Comparison of ENCODE assay signal across 17 cellular contexts in genomic region chr6:30598912-30599624, GRCh38. TPM values are rescaled to one million over a fixed set of nuclear protein-coding genes. Genes with fewer than 3 reads are reported as not detected.
DNase-seq lines count a peak whose midpoint lies in the region; ATAC-seq and TF ChIP-seq lines count a peak whose summit lies in the region.
"Had no signal": no experiment of that assay in that cellular context is flagged by ENCODE, and none has a peak within 500 bp of the region (broad histone marks: within the 10 kb centered on the region; RNA-seq: fewer than 3 reads in every experiment).

No MANE protein-coding gene starts in this region.

- peaks cover 56% of the 10 kb centered on the region for H3K4me1 ChIP-seq in BLaER1
- peaks cover 3 to 5% of the 10 kb centered on the region in 2 donors for H3K4me1 ChIP-seq in naive thymus-derived CD4-positive, alpha-beta T cell (ENCODE audit: control insufficient read depth in 2 of 2, insufficient read depth in 2 of 2, low read length in 2 of 2)
- H3K4me1 ChIP-seq in Peyer's patch = no peaks in the 10 kb centered on the region
- H3K4me1 ChIP-seq: colonic mucosa, gastrocnemius medialis, uterus had no signal

- H3K27ac ChIP-seq in BLaER1 (peak overlapping the region; percentile 76), Peyer's patch (no peak overlapping the region)
- H3K27ac ChIP-seq in naive thymus-derived CD4-positive, alpha-beta T cell (ENCODE audit: low read depth, low read length) = peak overlapping the region; percentile 39
- H3K27ac ChIP-seq: colonic mucosa, gastrocnemius medialis, uterus had no signal

- H3K4me3 ChIP-seq in BLaER1 (no peak overlapping the region), Peyer's patch (no peak overlapping the region)
- no peak overlapping the region for H3K4me3 ChIP-seq in naive thymus-derived CD4-positive, alpha-beta T cell (ENCODE audit: low read length)
- H3K4me3 ChIP-seq: colonic mucosa, gastrocnemius medialis, mucosa of descending colon, uterus had no signal

- intact Hi-C loops in naive thymus-derived CD4-positive, alpha-beta T cell (cut with micrococcal nuclease) = no loop called here

- DNase-seq in naive thymus-derived CD4-positive, alpha-beta T cell = no peak
- DNase-seq in COLO668 (lab: John Stamatoyannopoulos, UW; ENCODE audit: unreplicated experiment) (no peak), middle frontal gyrus (ENCODE audit: extremely low spot score, low spot score) (no peak), Peyer's patch (no peak)
- DNase-seq: activated CD4-positive, alpha-beta T cell treated with anti-CD3 and anti-CD28 coated beads for 4 hours; colonic mucosa; EL; gastrocnemius medialis; mucosa of descending colon; NCI-H1092 treated with DMSO at 0.1 percent for 48 hours; NCI-H2081 treated with DMSO at 0.1 percent for 48 hours; NCI-H510A treated with DMSO at 0.1 percent for 48 hours; stimulated activated CD4-positive, alpha-beta T cell treated with anti-CD3 and anti-CD28 coated beads, Interleukin-2, amount 100 ng/mL, for 24 hours; uterus had no signal

- H3K9me3 ChIP-seq in BLaER1 = no peaks in the 10 kb centered on the region
- no peaks in the 10 kb centered on the region for H3K9me3 ChIP-seq in naive thymus-derived CD4-positive, alpha-beta T cell (ENCODE audit: control insufficient read depth in 2 of 3, low read length in 3 of 3)
- no peaks in the 10 kb centered on the region for H3K9me3 ChIP-seq in Peyer's patch
- H3K9me3 ChIP-seq: colonic mucosa, gastrocnemius medialis, mucosa of descending colon, uterus had no signal

- H3K36me3 Mint-ChIP-seq in brain = peaks cover 41% of the 10 kb centered on the region
- H3K36me3 Mint-ChIP-seq in naive thymus-derived CD4-positive, alpha-beta T cell = peaks cover 15 to 31% (median 18%) of the 10 kb centered on the region in 5 donors

- CTCF ChIA-PET in naive thymus-derived CD4-positive, alpha-beta T cell (lab: Charles Lee) = interaction anchor here (0.6 to 10.4 kb wide), 12 partner anchors 11 to 387 kb away, joined by 3 to 128 read pairs (median 4); partner anchors contain the start of gene MDC1

- POLR2A ChIA-PET in naive thymus-derived CD4-positive, alpha-beta T cell (lab: Charles Lee) = interaction anchor here (0.7 to 11.1 kb wide), 12 partner anchors 9 to 1995 kb away, joined by 3 to 189 read pairs (median 4); partner anchors contain the start of gene MRPS18B

- ATAC-seq in naive thymus-derived CD4-positive, alpha-beta T cell = no peak
- ATAC-seq: gastrocnemius medialis, mucosa of descending colon had no signal

- H4K20me1 ChIP-seq in BLaER1 = peaks cover 45% of the 10 kb centered on the region

- TF ChIP-seq CTCF in brain (conservative IDR thresholded peaks at IDR 0.05) (no peak), Peyer's patch (IDR thresholded peaks at IDR 0.05) (no peak)

- H3K4me1 Mint-ChIP-seq in brain = no peaks in the 10 kb centered on the region
- peaks cover 16 to 38% (median 24%) of the 10 kb centered on the region in 7 donors for H3K4me1 Mint-ChIP-seq in naive thymus-derived CD4-positive, alpha-beta T cell

- H3K27me3 Mint-ChIP-seq in brain = no peaks in the 10 kb centered on the region
- H3K27me3 Mint-ChIP-seq in naive thymus-derived CD4-positive, alpha-beta T cell = no peaks in the 10 kb centered on the region

- H3K9ac ChIP-seq in BLaER1 = no peak overlapping the region

- TF ChIP-seq POLR2A in GM18526 (IDR thresholded peaks at IDR 0.05; ENCODE audit: extremely low read depth, insufficient read length) (peak; percentile 10), Peyer's patch (IDR thresholded peaks at IDR 0.05) (no peak)

- H3K36me3 ChIP-seq in BLaER1 (peaks cover 90% of the 10 kb centered on the region), Peyer's patch (peaks cover 0 to 47% (median 2%) of the 10 kb centered on the region in 3 donors)
- peaks cover 19 to 50% (median 21%) of the 10 kb centered on the region in 3 experiments for H3K36me3 ChIP-seq in naive thymus-derived CD4-positive, alpha-beta T cell (ENCODE audit: control insufficient read depth in 2 of 3, insufficient read depth in 3 of 3, low read length in 3 of 3)
- H3K36me3 ChIP-seq: uterus had no signal

- H3K4me2 ChIP-seq in BLaER1 = no peak overlapping the region

- H3K9me3 Mint-ChIP-seq in brain = no peaks in the 10 kb centered on the region
- H3K9me3 Mint-ChIP-seq in naive thymus-derived CD4-positive, alpha-beta T cell = no peaks in the 10 kb centered on the region

- H3K27ac Mint-ChIP-seq in brain = peak overlapping the region in 3 of 5 experiments; percentile 39 to 93 (median 68)
- H3K27ac Mint-ChIP-seq in naive thymus-derived CD4-positive, alpha-beta T cell = peak overlapping the region in 6 of 9 donors; percentile 33 to 78 (median 53)

- H3K27me3 ChIP-seq in BLaER1 = no peaks in the 10 kb centered on the region
- H3K27me3 ChIP-seq in naive thymus-derived CD4-positive, alpha-beta T cell (ENCODE audit: control insufficient read depth in 2 of 2, insufficient read depth in 2 of 2, low read length in 2 of 2) = no peaks in the 10 kb centered on the region
- H3K27me3 ChIP-seq in Peyer's patch = no peaks in the 10 kb centered on the region
- H3K27me3 ChIP-seq: colonic mucosa, gastrocnemius medialis, uterus had no signal

- no peak overlapping the region for H3K4me3 Mint-ChIP-seq in brain
- no peak overlapping the region for H3K4me3 Mint-ChIP-seq in naive thymus-derived CD4-positive, alpha-beta T cell

RNA-seq across cellular contexts. Expression of gene PPP1R10, which starts 18.0 kb away (rescaled TPM):
- polyA plus RNA-seq in brain (ENCODE audit: insufficient read depth, low read depth, low replicate concordance) = 40.7 TPM
- 100 to 1,000 TPM; 108 to 286 (median 146) TPM for total RNA-seq in naive thymus-derived CD4-positive, alpha-beta T cell
- polyA plus RNA-seq in naive thymus-derived CD4-positive, alpha-beta T cell = 10 to 100 TPM; 21.6 to 23.6 TPM
- 10 to 100 TPM; 47.6 to 74.0 (median 61.3) TPM for total RNA-seq in Peyer's patch

RNA-seq across cellular contexts. Expression of gene MRPS18B, which starts 18.6 kb away (rescaled TPM):
- 127 TPM for polyA plus RNA-seq in brain (ENCODE audit: insufficient read depth, low read depth, low replicate concordance)
- 10 to 100 TPM; 20.4 to 51.2 (median 47.7) TPM for total RNA-seq in naive thymus-derived CD4-positive, alpha-beta T cell
- 100 to 1,000 TPM; 145 to 169 TPM for polyA plus RNA-seq in naive thymus-derived CD4-positive, alpha-beta T cell
- 10 to 100 TPM; 35.3 to 59.8 (median 42.5) TPM for total RNA-seq in Peyer's patch

RNA-seq across cellular contexts. Expression of gene ATAT1, which starts 27.6 kb away (rescaled TPM):
- 46.9 TPM for polyA plus RNA-seq in brain (ENCODE audit: insufficient read depth, low read depth, low replicate concordance)
- 10 to 100 TPM in 2 of 5 experiments, 1 to 10 TPM in 3; 7.0 to 12.0 (median 9.5) TPM for total RNA-seq in naive thymus-derived CD4-positive, alpha-beta T cell
- polyA plus RNA-seq in naive thymus-derived CD4-positive, alpha-beta T cell = 1 to 10 TPM; 1.3 to 1.9 TPM
- 10 to 100 TPM in 2 of 4 donors, 1 to 10 TPM in 2; 8.2 to 25.2 (median 15.1) TPM for total RNA-seq in Peyer's patch

RNA-seq across cellular contexts. Expression of gene ABCF1, which starts 27.8 kb away (rescaled TPM):
- 100 TPM for polyA plus RNA-seq in brain (ENCODE audit: insufficient read depth, low read depth, low replicate concordance)
- total RNA-seq in naive thymus-derived CD4-positive, alpha-beta T cell = 100 to 1,000 TPM in 1 of 5 experiments, 10 to 100 TPM in 4; 65.1 to 116 (median 86.6) TPM
- polyA plus RNA-seq in naive thymus-derived CD4-positive, alpha-beta T cell = 10 to 100 TPM; 25.2 to 45.5 TPM
- 100 to 1,000 TPM in 1 of 4 donors, 10 to 100 TPM in 3; 38.6 to 328 (median 45.2) TPM for total RNA-seq in Peyer's patch

RNA-seq across cellular contexts. Expression of gene PRR3, which starts 42.0 kb away (rescaled TPM):
- polyA plus RNA-seq in brain (ENCODE audit: insufficient read depth, low read depth, low replicate concordance) = 39.4 TPM
- 10 to 100 TPM; 14.1 to 29.4 (median 23.3) TPM for total RNA-seq in naive thymus-derived CD4-positive, alpha-beta T cell
- 10 to 100 TPM; 11.1 to 14.4 TPM for polyA plus RNA-seq in naive thymus-derived CD4-positive, alpha-beta T cell
- total RNA-seq in Peyer's patch = 1 to 10 TPM; 1.7 to 9.0 (median 4.8) TPM

Comparison
In these comparisons a context has a peak if more than half of its experiments do, and no peak if none do; other contexts are left out.
1. H3K27ac ChIP-seq: peak in BLaER1 (single experiment) and naive thymus-derived CD4-positive, alpha-beta T cell (single experiment); none in Peyer's patch (0 of 4).